In the genomic region with DNA sequence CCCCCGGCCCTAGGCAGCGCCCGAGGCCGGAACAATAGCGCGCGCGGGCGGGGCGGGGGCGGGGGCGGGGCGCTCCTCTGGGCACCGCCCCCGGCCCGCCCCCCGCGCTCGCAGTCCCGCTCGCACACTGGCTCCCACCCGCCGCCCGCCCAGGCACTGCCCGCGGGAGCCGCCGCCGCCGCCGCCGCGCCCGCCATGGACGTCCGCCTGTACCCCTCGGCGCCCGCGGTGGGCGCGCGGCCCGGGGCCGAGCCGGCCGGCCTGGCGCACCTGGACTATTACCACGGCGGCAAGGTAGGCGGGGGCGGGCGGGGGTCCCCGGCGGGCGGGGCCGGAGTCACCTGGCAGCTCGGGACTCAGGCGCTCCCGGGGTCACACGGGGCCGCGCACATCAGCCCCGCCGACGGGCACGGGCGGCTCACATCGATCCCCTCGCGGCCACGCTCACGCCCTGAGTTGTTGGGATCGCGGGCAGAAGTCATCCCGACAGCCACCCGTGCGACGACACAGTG, we compare ENCODE assay signal across 8 cellular contexts. TPM values are rescaled to one million over a fixed set of nuclear protein-coding genes. Genes with fewer than 3 reads are reported as not detected.
DNase-seq lines count a peak whose midpoint lies in the region; ATAC-seq lines count a peak whose summit lies in the region.

A gene with protein sequence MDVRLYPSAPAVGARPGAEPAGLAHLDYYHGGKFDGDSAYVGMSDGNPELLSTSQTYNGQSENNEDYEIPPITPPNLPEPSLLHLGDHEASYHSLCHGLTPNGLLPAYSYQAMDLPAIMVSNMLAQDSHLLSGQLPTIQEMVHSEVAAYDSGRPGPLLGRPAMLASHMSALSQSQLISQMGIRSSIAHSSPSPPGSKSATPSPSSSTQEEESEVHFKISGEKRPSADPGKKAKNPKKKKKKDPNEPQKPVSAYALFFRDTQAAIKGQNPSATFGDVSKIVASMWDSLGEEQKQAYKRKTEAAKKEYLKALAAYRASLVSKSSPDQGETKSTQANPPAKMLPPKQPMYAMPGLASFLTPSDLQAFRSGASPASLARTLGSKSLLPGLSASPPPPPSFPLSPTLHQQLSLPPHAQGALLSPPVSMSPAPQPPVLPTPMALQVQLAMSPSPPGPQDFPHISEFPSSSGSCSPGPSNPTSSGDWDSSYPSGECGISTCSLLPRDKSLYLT (plus strand): TSS at position 156 of the 512 bp plus-strand sequence. CDS start 40 bp downstream, at position 196.

- intact Hi-C loops in CD4-positive, alpha-beta memory T cell (cut with micrococcal nuclease): loop anchor here (10.0 kb wide), 1 partner anchor 50 kb away; no protein-coding TSS in a partner anchor

- H3K36me3 Mint-ChIP-seq in CD4-positive, alpha-beta memory T cell: peaks cover 5 to 6% of the 10 kb centered on the region in 2 donors
- peaks cover 13% of the 10 kb centered on the region for H3K36me3 Mint-ChIP-seq in activated CD4-positive, alpha-beta memory T cell treated with anti-CD3 and anti-CD28 coated beads, Interleukin-2, amount 10 ng/mL, durations not matched to agents 7 days and 5 days (ENCODE audit: low read depth)
- peaks cover 15% of the 10 kb centered on the region for H3K36me3 Mint-ChIP-seq in natural killer cell treated with Interleukin-12 subunit alpha and Interleukin-12 subunit beta and Interleukin-15 and Interleukin-18, amount 100 ng/mL, for 72 hours

- peaks cover 8 to 23% (median 21%) of the 10 kb centered on the region in 4 donors for H3K4me1 Mint-ChIP-seq in CD4-positive, alpha-beta memory T cell
- peaks cover 28% of the 10 kb centered on the region for H3K4me1 Mint-ChIP-seq in activated CD4-positive, alpha-beta memory T cell treated with anti-CD3 and anti-CD28 coated beads, Interleukin-2, amount 10 ng/mL, durations not matched to agents 7 days and 5 days
- peaks cover 28 to 29% of the 10 kb centered on the region in 2 donors for H3K4me1 Mint-ChIP-seq in natural killer cell treated with Interleukin-12 subunit alpha and Interleukin-12 subunit beta and Interleukin-15 and Interleukin-18, amount 100 ng/mL, for 72 hours (ENCODE audit: low read depth in 2 of 2)

- no peaks in the 10 kb centered on the region for H3K9me3 ChIP-seq in CD4-positive, alpha-beta memory T cell (ENCODE audit: control insufficient read depth in 1 of 2, low read length in 2 of 2)
- peaks cover 0 to 5% of the 10 kb centered on the region in 2 donors for H3K9me3 ChIP-seq in esophagus (ENCODE audit: control insufficient read depth in 2 of 2, insufficient read depth in 1 of 2, low read depth in 1 of 2, low read length in 1 of 2)

- H3K4me3 ChIP-seq in CD4-positive, alpha-beta memory T cell (ENCODE audit: low read length in 2 of 2): peak within 1 kb of the TSS; percentile 11 to 62
- peak within 1 kb of the TSS; percentile 41 to 63 for H3K4me3 ChIP-seq in esophagus (ENCODE audit: low read depth in 1 of 2, low read length in 2 of 2)

- peaks cover 0 to 25% (median 12%) of the 10 kb centered on the region in 8 donors for H3K9me3 Mint-ChIP-seq in CD4-positive, alpha-beta memory T cell
- H3K9me3 Mint-ChIP-seq in activated CD4-positive, alpha-beta memory T cell treated with anti-CD3 and anti-CD28 coated beads, Interleukin-2, amount 10 ng/mL, durations not matched to agents 7 days and 5 days: peaks cover 20% of the 10 kb centered on the region
- H3K9me3 Mint-ChIP-seq in natural killer cell treated with Interleukin-12 subunit alpha and Interleukin-12 subunit beta and Interleukin-15 and Interleukin-18, amount 100 ng/mL, for 72 hours: no peaks in the 10 kb centered on the region

- peak in 4 of 5 donors; percentile 30 to 40 (median 34) for DNase-seq in CD4-positive, alpha-beta memory T cell
- DNase-seq in NCI-H1930 (lab: John Stamatoyannopoulos, UW) (peak; percentile 28 to 65), MV-4-11 (lab: John Stamatoyannopoulos, UW) (no peak), HuH-7 (ENCODE audit: low spot score) (no peak)
- DNase-seq in activated CD4-positive, alpha-beta memory T cell treated with anti-CD3 and anti-CD28 coated beads, Interleukin-2, amount 10 ng/mL, durations not matched to agents 7 days and 5 days: peak; percentile 36
- DNase-seq in natural killer cell treated with Interleukin-12 subunit alpha and Interleukin-12 subunit beta and Interleukin-15 and Interleukin-18, amount 100 ng/mL, for 72 hours (ENCODE audit: low spot score): peak; percentile 72

- peaks cover 34% of the 10 kb centered on the region for H3K4me1 ChIP-seq in CD4-positive, alpha-beta memory T cell (ENCODE audit: insufficient read depth, low read length)
- peaks cover 5 to 12% of the 10 kb centered on the region in 2 donors for H3K4me1 ChIP-seq in esophagus (ENCODE audit: control insufficient read depth in 2 of 2, insufficient read depth in 2 of 2, low read length in 1 of 2)

- POLR2A ChIA-PET in CD4-positive, alpha-beta memory T cell (lab: Charles Lee; ENCODE audit: partially characterized antibody): no interaction called here
- POLR2A ChIA-PET in activated CD4-positive, alpha-beta memory T cell treated with anti-CD3 and anti-CD28 coated beads, Interleukin-2, amount 10 ng/mL, durations not matched to agents 7 days and 5 days (lab: Charles Lee): no interaction called here

- peak within 1 kb of the TSS; percentile 86 to 94 (median 90) for H3K4me3 Mint-ChIP-seq in CD4-positive, alpha-beta memory T cell
- peak within 1 kb of the TSS; percentile 60 for H3K4me3 Mint-ChIP-seq in activated CD4-positive, alpha-beta memory T cell treated with anti-CD3 and anti-CD28 coated beads, Interleukin-2, amount 10 ng/mL, durations not matched to agents 7 days and 5 days
- peak within 1 kb of the TSS; percentile 90 for H3K4me3 Mint-ChIP-seq in natural killer cell treated with Interleukin-12 subunit alpha and Interleukin-12 subunit beta and Interleukin-15 and Interleukin-18, amount 100 ng/mL, for 72 hours

- H3K27me3 Mint-ChIP-seq in CD4-positive, alpha-beta memory T cell: peaks cover 29 to 33% of the 10 kb centered on the region in 2 donors
- peaks cover 73% of the 10 kb centered on the region for H3K27me3 Mint-ChIP-seq in activated CD4-positive, alpha-beta memory T cell treated with anti-CD3 and anti-CD28 coated beads, Interleukin-2, amount 10 ng/mL, durations not matched to agents 7 days and 5 days
- H3K27me3 Mint-ChIP-seq in natural killer cell treated with Interleukin-12 subunit alpha and Interleukin-12 subunit beta and Interleukin-15 and Interleukin-18, amount 100 ng/mL, for 72 hours: peaks cover 37 to 60% of the 10 kb centered on the region in 2 donors

- ATAC-seq in GM21723 (IDR thresholded peaks at IDR 0.05; ENCODE audit: unreplicated experiment): peak; percentile 63
- peak; percentile 80 to 86 for ATAC-seq in natural killer cell treated with Interleukin-12 subunit alpha and Interleukin-12 subunit beta and Interleukin-15 and Interleukin-18, amount 100 ng/mL, for 72 hours

- CTCF ChIA-PET in CD4-positive, alpha-beta memory T cell (lab: Charles Lee; ENCODE audit: partially characterized antibody): no interaction called here
- CTCF ChIA-PET in activated CD4-positive, alpha-beta memory T cell treated with anti-CD3 and anti-CD28 coated beads, Interleukin-2, amount 10 ng/mL, durations not matched to agents 7 days and 5 days (lab: Charles Lee): no interaction called here

- H3K27me3 ChIP-seq in CD4-positive, alpha-beta memory T cell (ENCODE audit: insufficient read depth, low read length): peaks cover 16% of the 10 kb centered on the region
- peaks cover 3 to 4% of the 10 kb centered on the region in 2 donors for H3K27me3 ChIP-seq in esophagus (ENCODE audit: control insufficient read depth in 1 of 2, insufficient read depth in 2 of 2, low read length in 2 of 2)

- H3K27ac ChIP-seq in CD4-positive, alpha-beta memory T cell (ENCODE audit: low read depth, low read length): peak within 1 kb of the TSS; percentile 7
- peak within 1 kb of the TSS; percentile 36 to 61 for H3K27ac ChIP-seq in esophagus (ENCODE audit: low read depth in 2 of 2, low read length in 1 of 2)

- WGBS in esophagus, 2 donors: 1 to 2% methylated on average over 23 to 79 of the region's 79 CpGs

- peak within 1 kb of the TSS; percentile 52 to 92 (median 70) for H3K27ac Mint-ChIP-seq in CD4-positive, alpha-beta memory T cell
- peak within 1 kb of the TSS; percentile 1 for H3K27ac Mint-ChIP-seq in activated CD4-positive, alpha-beta memory T cell treated with anti-CD3 and anti-CD28 coated beads, Interleukin-2, amount 10 ng/mL, durations not matched to agents 7 days and 5 days
- H3K27ac Mint-ChIP-seq in natural killer cell treated with Interleukin-12 subunit alpha and Interleukin-12 subunit beta and Interleukin-15 and Interleukin-18, amount 100 ng/mL, for 72 hours: peak within 1 kb of the TSS; percentile 50 to 79

- no peaks in the 10 kb centered on the region for H3K36me3 ChIP-seq in CD4-positive, alpha-beta memory T cell (ENCODE audit: insufficient read depth, low read length)
- H3K36me3 ChIP-seq in esophagus (ENCODE audit: control insufficient read depth in 2 of 2, insufficient read depth in 2 of 2, low read length in 1 of 2): no peaks in the 10 kb centered on the region

RNA-seq across cellular contexts. Expression of the gene that starts here (rescaled TPM):
- total RNA-seq in CD4-positive, alpha-beta memory T cell: under 1 TPM; 0.33 to 0.64 TPM
- 1 to 10 TPM in 1 of 2 donors, under 1 TPM in 1; 0.22 to 1.1 TPM for polyA plus RNA-seq in CD4-positive, alpha-beta memory T cell
- 1 to 10 TPM; 4.4 to 4.6 TPM for total RNA-seq in activated CD4-positive, alpha-beta memory T cell treated with anti-CD3 and anti-CD28 coated beads, Interleukin-2, amount 10 ng/mL, durations not matched to agents 7 days and 5 days
- polyA plus RNA-seq in esophagus: 10 to 100 TPM in 1 of 2 donors, 1 to 10 TPM in 1; 6.9 to 10.5 TPM
- total RNA-seq in natural killer cell treated with Interleukin-12 subunit alpha and Interleukin-12 subunit beta and Interleukin-15 and Interleukin-18, amount 100 ng/mL, for 72 hours: 1 to 10 TPM; 4.0 to 5.6 TPM

Comparison
In these comparisons a context has a peak if more than half of its experiments do, and no peak if none do; other contexts are left out.
1. DNase-seq: peak in CD4-positive, alpha-beta memory T cell (4 of 5), NCI-H1930 (2 of 2), activated CD4-positive, alpha-beta memory T cell treated with anti-CD3 and anti-CD28 coated beads, Interleukin-2, amount 10 ng/mL, durations not matched to agents 7 days and 5 days (single experiment) and natural killer cell treated with Interleukin-12 subunit alpha and Interleukin-12 subunit beta and Interleukin-15 and Interleukin-18, amount 100 ng/mL, for 72 hours (single experiment); none in MV-4-11 (single experiment) and HuH-7 (single experiment).
2. H3K27ac Mint-ChIP-seq: peak in every context shown above with its lines; median percentile 70 in CD4-positive, alpha-beta memory T cell; 64 in natural killer cell treated with Interleukin-12 subunit alpha and Interleukin-12 subunit beta and Interleukin-15 and Interleukin-18, amount 100 ng/mL, for 72 hours; 1 in activated CD4-positive, alpha-beta memory T cell treated with anti-CD3 and anti-CD28 coated beads, Interleukin-2, amount 10 ng/mL, durations not matched to agents 7 days and 5 days.
3. Peak in every context shown above with its lines, with median percentiles within 50 percentile points of each other: H3K4me3 Mint-ChIP-seq.